Comparison of ENCODE assay signal across 13 cellular contexts in the genomic region with DNA sequence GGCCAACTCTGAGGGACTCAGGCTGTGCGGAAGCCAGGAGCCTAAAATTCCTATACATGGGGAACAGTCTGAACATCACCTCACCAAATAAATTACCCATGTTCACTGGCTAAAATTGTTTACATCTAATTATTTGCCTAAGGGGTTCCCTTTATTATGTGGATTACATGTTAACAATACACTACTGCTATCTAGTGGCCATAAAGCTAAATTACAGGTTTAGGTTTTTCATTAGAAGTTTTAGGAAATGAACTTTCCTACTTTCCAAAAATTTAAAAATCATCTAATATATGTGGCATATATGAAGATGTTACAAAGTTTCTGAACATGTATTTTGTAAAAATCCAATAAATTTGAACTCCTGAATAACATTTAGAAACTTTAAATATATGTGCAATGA. TPM values are rescaled to one million over a fixed set of nuclear protein-coding genes. Genes with fewer than 3 reads are reported as not detected.
DNase-seq lines count a peak whose midpoint lies in the region; ATAC-seq and TF ChIP-seq lines count a peak whose summit lies in the region.
"Had no signal": no experiment of that assay in that cellular context is flagged by ENCODE, and none has a peak within 500 bp of the region (broad histone marks: within the 10 kb centered on the region; RNA-seq: fewer than 3 reads in every experiment).

No MANE protein-coding gene starts in this region.

- no peak for DNase-seq in SK-N-SH
- peak; percentile 56 to 75 for DNase-seq in Kasumi-1 (lab: John Stamatoyannopoulos, UW)
- DNase-seq in cardiac fibroblast (ENCODE audit: low read depth in 2 of 2), result peak in 1 of 2 donors; percentile 32
- no peak for DNase-seq in NCI-H2029 treated with DMSO at 0.1 percent for 48 hours (lab: John Stamatoyannopoulos, UW)
- no peak for DNase-seq in esophagus muscularis mucosa (ENCODE audit: extremely low spot score)
- DNase-seq: adrenal gland; CD4-positive, CD25-positive, alpha-beta regulatory T cell; GM23248; kidney glomerular epithelial cell; NCI-H2171 treated with DMSO at 0.1 percent for 48 hours had no signal

- H3K9ac ChIP-seq in SK-N-SH (no peak overlapping the region), parathyroid adenoma (no peak overlapping the region)
- H3K9ac ChIP-seq: GM23248 had no signal

- ATAC-seq in SK-N-SH treated with all-trans-retinoic acid at 6 μM for 48 hours (no peak), HG02763 (IDR thresholded peaks at IDR 0.05; ENCODE audit: unreplicated experiment) (no peak)

- no peaks in the 10 kb centered on the region for H3F3A ChIP-seq in SK-N-SH (replicated peaks; ENCODE audit: insufficient read depth)

- H2AFZ ChIP-seq in SK-N-SH (ENCODE audit: low read depth) (no peak overlapping the region), parathyroid adenoma (no peak overlapping the region)
- H2AFZ ChIP-seq: GM23248 had no signal

- H3K36me3 ChIP-seq in SK-N-SH (replicated peaks in 1 of 2; ENCODE audit: control insufficient read depth in 1 of 2, insufficient read depth in 2 of 2, low read length in 1 of 2) (no peaks in the 10 kb centered on the region), parathyroid adenoma (ENCODE audit: control insufficient read depth, insufficient read depth, low read length) (no peaks in the 10 kb centered on the region), esophagus muscularis mucosa (peaks cover 0 to 22% (median 0%) of the 10 kb centered on the region in 4 donors)
- H3K36me3 ChIP-seq: adrenal gland had no signal

- H3K9me3 ChIP-seq in SK-N-SH (0 out of 2 replicates have a peak, but pooled peaks cover 10% of the 10 kb centered on the region), parathyroid adenoma (ENCODE audit: control insufficient read depth, low read length) (no peaks in the 10 kb centered on the region), esophagus muscularis mucosa (peaks cover 0 to 7% (median 0%) of the 10 kb centered on the region in 4 donors)

- TF ChIP-seq POLR2A in esophagus muscularis mucosa (IDR thresholded peaks at IDR 0.05; ENCODE audit: low read depth), result no peak

- POLR2A ChIA-PET in SK-N-SH (lab: Yijun Ruan, JAX), result no interaction called here

- TF ChIP-seq EP300 in SK-N-SH (IDR thresholded peaks at IDR 0.05; ENCODE audit: borderline replicate concordance in 1 of 2, low read depth in 1 of 2, low read length in 1 of 2) (no peak), esophagus muscularis mucosa (IDR thresholded peaks at IDR 0.05) (no peak)

- CTCF ChIA-PET in SK-N-SH (lab: Yijun Ruan, JAX), result interaction anchor here (0.5 to 1.6 kb wide), 3 partner anchors 14 to 49 kb away, joined by 3 to 4 read pairs (median 3); no protein-coding TSS in a partner anchor

- H3K27me3 ChIP-seq in SK-N-SH (ENCODE audit: insufficient read depth), result no peaks in the 10 kb centered on the region; the same call in 1 of the 2 replicates
- H3K27me3 ChIP-seq in parathyroid adenoma (ENCODE audit: control insufficient read depth, insufficient read depth, low read length), result no peaks in the 10 kb centered on the region
- no peaks in the 10 kb centered on the region for H3K27me3 ChIP-seq in esophagus muscularis mucosa
- H3K27me3 ChIP-seq: adrenal gland had no signal

- H3K9me2 ChIP-seq in SK-N-SH, result no peaks in the 10 kb centered on the region

- H3K4me3 ChIP-seq in SK-N-SH (ENCODE audit: low read depth in 2 of 2, low read length in 1 of 2) (no peak overlapping the region), cardiac fibroblast (replicated peaks in 1 of 2; ENCODE audit: low read depth in 2 of 2, low read length in 2 of 2) (no peak overlapping the region), parathyroid adenoma (ENCODE audit: low read depth, low read length) (no peak overlapping the region), esophagus muscularis mucosa (no peak overlapping the region)
- H3K4me3 ChIP-seq: adrenal gland, GM23248 had no signal

- H3K27ac ChIP-seq in SK-N-SH (ENCODE audit: low read depth in 2 of 2, low read length in 1 of 2), result no peak overlapping the region
- H3K27ac ChIP-seq in parathyroid adenoma, result no peak overlapping the region
- H3K27ac ChIP-seq in esophagus muscularis mucosa (replicated peaks in 1 of 4), result no peak overlapping the region
- H3K27ac ChIP-seq: adrenal gland, GM23248 had no signal

- H3K79me2 ChIP-seq in SK-N-SH (ENCODE audit: insufficient read depth) (no peaks in the 10 kb centered on the region), parathyroid adenoma (no peaks in the 10 kb centered on the region)

- H3K4me1 ChIP-seq in SK-N-SH (ENCODE audit: control insufficient read depth in 1 of 2, insufficient read depth in 2 of 2, low read depth in 1 of 2, low read length in 1 of 2), result no peaks in the 10 kb centered on the region; a peak in 1 of 4 replicates
- H3K4me1 ChIP-seq in parathyroid adenoma, result no peaks in the 10 kb centered on the region
- no peaks in the 10 kb centered on the region for H3K4me1 ChIP-seq in esophagus muscularis mucosa
- H3K4me1 ChIP-seq: adrenal gland had no signal

- intact Hi-C loops in esophagus muscularis mucosa (cut with DNase I), result no loop called here

- 100% methylated on average over 1 of the region's 1 CpG for WGBS in SK-N-SH (ENCODE audit: low lambda C conversion rate)
- 96% methylated on average over 1 of the region's 1 CpG for WGBS in esophagus muscularis mucosa

- no peak for TF ChIP-seq RAD21 in SK-N-SH (IDR thresholded peaks at IDR 0.05; ENCODE audit: low read length)

- H3K4me2 ChIP-seq in SK-N-SH (no peak overlapping the region), parathyroid adenoma (ENCODE audit: low read length) (no peak overlapping the region)

- H4K20me1 ChIP-seq in SK-N-SH (ENCODE audit: insufficient read depth), result no peaks in the 10 kb centered on the region

- TF ChIP-seq CTCF in SK-N-SH (IDR thresholded peaks at IDR 0.05) (peak; percentile 50), cardiac fibroblast (IDR thresholded peaks at IDR 0.05; ENCODE audit: low read depth, low read length) (peak; percentile 29), parathyroid adenoma (IDR thresholded peaks at IDR 0.05) (peak; percentile 8), esophagus muscularis mucosa (IDR thresholded peaks at IDR 0.05) (peak in 1 of 3 experiments; percentile 6)

TF ChIP-seq in SK-N-SH, 30 proteins besides CTCF, POLR2A, EP300 and RAD21 (continues in another document):
- TF ChIP-seq TCF12 (IDR thresholded peaks at IDR 0.05) (no peak), MXI1 (IDR thresholded peaks at IDR 0.05; ENCODE audit: low read depth, low read length) (no peak), FOXJ3 (CRISPR knock-in tag; IDR thresholded peaks at IDR 0.05) (no peak), MEF2A (IDR thresholded peaks at IDR 0.05; ENCODE audit: borderline replicate concordance, low read depth) (no peak)
- TF ChIP-seq, protein P1, sequence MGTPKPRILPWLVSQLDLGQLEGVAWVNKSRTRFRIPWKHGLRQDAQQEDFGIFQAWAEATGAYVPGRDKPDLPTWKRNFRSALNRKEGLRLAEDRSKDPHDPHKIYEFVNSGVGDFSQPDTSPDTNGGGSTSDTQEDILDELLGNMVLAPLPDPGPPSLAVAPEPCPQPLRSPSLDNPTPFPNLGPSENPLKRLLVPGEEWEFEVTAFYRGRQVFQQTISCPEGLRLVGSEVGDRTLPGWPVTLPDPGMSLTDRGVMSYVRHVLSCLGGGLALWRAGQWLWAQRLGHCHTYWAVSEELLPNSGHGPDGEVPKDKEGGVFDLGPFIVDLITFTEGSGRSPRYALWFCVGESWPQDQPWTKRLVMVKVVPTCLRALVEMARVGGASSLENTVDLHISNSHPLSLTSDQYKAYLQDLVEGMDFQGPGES (IDR thresholded peaks at IDR 0.05; ENCODE audit: low read depth, low read length), result no peak
- TF ChIP-seq, protein P2, sequence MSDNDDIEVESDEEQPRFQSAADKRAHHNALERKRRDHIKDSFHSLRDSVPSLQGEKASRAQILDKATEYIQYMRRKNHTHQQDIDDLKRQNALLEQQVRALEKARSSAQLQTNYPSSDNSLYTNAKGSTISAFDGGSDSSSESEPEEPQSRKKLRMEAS (IDR thresholded peaks at IDR 0.05; ENCODE audit: low read depth), result no peak

TF ChIP-seq in SK-N-SH treated with all-trans-retinoic acid at 6 μM for 48 hours, 23 proteins besides CTCF, POLR2A, EP300 and RAD21 (continues in another document):
- no peak for TF ChIP-seq ZFP30 (CRISPR knock-in tag; IDR thresholded peaks at IDR 0.05)
- no peak for TF ChIP-seq TOX (CRISPR knock-in tag; IDR thresholded peaks at IDR 0.05; ENCODE audit: borderline replicate concordance)
- TF ChIP-seq OSR1 (CRISPR knock-in tag; IDR thresholded peaks at IDR 0.05), result no peak
- TF ChIP-seq, protein P3, sequence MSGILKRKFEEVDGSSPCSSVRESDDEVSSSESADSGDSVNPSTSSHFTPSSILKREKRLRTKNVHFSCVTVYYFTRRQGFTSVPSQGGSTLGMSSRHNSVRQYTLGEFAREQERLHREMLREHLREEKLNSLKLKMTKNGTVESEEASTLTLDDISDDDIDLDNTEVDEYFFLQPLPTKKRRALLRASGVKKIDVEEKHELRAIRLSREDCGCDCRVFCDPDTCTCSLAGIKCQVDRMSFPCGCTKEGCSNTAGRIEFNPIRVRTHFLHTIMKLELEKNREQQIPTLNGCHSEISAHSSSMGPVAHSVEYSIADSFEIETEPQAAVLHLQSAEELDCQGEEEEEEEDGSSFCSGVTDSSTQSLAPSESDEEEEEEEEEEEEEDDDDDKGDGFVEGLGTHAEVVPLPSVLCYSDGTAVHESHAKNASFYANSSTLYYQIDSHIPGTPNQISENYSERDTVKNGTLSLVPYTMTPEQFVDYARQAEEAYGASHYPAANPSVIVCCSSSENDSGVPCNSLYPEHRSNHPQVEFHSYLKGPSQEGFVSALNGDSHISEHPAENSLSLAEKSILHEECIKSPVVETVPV (CRISPR knock-in tag; IDR thresholded peaks at IDR 0.05), result no peak
- TF ChIP-seq BACH2 (CRISPR knock-in tag; IDR thresholded peaks at IDR 0.05; ENCODE audit: borderline replicate concordance), result no peak
- TF ChIP-seq, protein P4, sequence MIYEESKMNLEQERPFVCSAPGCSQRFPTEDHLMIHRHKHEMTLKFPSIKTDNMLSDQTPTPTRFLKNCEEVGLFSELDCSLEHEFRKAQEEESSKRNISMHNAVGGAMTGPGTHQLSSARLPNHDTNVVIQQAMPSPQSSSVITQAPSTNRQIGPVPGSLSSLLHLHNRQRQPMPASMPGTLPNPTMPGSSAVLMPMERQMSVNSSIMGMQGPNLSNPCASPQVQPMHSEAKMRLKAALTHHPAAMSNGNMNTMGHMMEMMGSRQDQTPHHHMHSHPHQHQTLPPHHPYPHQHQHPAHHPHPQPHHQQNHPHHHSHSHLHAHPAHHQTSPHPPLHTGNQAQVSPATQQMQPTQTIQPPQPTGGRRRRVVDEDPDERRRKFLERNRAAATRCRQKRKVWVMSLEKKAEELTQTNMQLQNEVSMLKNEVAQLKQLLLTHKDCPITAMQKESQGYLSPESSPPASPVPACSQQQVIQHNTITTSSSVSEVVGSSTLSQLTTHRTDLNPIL (CRISPR knock-in tag; IDR thresholded peaks at IDR 0.05; ENCODE audit: low read depth), result no peak
- TF ChIP-seq RARB (CRISPR knock-in tag; IDR thresholded peaks at IDR 0.05), result no peak
- no peak for TF ChIP-seq CSDC2 (CRISPR knock-in tag; IDR thresholded peaks at IDR 0.05)
- no peak for TF ChIP-seq ZNF8 (CRISPR knock-in tag; IDR thresholded peaks at IDR 0.05)
- no peak for TF ChIP-seq SNAI2 (CRISPR knock-in tag; IDR thresholded peaks at IDR 0.05)

RNA-seq across cellular contexts. Expression of a gene that starts 40.3 kb away (rescaled TPM):
- not detected in 2 replicates for polyA plus RNA-seq in SK-N-SH (2012; rRNA removed)
- polyA plus RNA-seq in SK-N-SH (2012; cell fraction: cytosol; rRNA removed), result not detected in 2 replicates
- polyA plus RNA-seq in SK-N-SH (2012; cell fraction: nucleus; rRNA removed), result 0.01 TPM in 1 of 2 replicates, not detected in the other
- 1 to 10 TPM; 2.8 to 6.4 (median 5.1) TPM for total RNA-seq in esophagus muscularis mucosa
- total RNA-seq: CD4-positive, CD25-positive, alpha-beta regulatory T cell had no signal
- polyA plus RNA-seq: CD4-positive, CD25-positive, alpha-beta regulatory T cell had no signal

Comparison
In these comparisons a context has a peak if more than half of its experiments do, and no peak if none do; other contexts are left out.
1. DNase-seq: peak in Kasumi-1 (2 of 2); none in SK-N-SH (single experiment), NCI-H2029 treated with DMSO at 0.1 percent for 48 hours (single experiment) and esophagus muscularis mucosa (single experiment).